8 cellular contexts compared by ENCODE assay signal in the genomic region with DNA sequence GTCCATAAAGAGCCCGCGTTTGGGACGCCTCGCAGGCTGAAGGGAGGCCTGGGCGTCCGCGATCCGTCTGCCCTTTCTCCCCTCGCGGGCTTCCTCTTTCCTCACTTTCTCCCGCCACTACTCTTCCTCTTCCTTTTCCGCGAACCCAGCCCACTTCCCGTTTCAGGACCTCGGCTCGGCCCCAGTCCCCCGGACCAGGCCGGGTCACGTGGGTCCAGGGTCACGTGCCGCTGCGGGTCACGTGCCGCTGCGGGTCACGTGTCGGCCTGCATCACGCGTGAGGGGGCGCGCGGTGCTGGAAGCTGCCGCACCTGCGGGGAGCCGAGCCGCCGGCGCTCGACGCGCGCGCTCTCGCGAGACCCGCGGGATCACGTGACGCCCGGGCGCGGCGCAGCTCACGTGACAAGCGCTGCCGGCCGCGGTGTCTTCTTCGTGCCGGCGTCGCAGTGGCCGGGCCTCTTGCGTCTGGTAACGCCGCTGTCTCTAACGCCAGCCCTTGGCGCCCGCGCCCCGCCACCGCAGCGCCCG. TPM values are rescaled to one million over a fixed set of nuclear protein-coding genes. Genes with fewer than 3 reads are reported as not detected.
DNase-seq lines count a peak whose midpoint lies in the region; ATAC-seq and TF ChIP-seq lines count a peak whose summit lies in the region.

A gene with protein sequence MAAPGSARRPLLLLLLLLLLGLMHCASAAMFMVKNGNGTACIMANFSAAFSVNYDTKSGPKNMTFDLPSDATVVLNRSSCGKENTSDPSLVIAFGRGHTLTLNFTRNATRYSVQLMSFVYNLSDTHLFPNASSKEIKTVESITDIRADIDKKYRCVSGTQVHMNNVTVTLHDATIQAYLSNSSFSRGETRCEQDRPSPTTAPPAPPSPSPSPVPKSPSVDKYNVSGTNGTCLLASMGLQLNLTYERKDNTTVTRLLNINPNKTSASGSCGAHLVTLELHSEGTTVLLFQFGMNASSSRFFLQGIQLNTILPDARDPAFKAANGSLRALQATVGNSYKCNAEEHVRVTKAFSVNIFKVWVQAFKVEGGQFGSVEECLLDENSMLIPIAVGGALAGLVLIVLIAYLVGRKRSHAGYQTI (plus strand): TSS at position 398 of the 528 bp plus-strand sequence. CDS start 196 bp downstream, outside the sequence.

- H3K9ac ChIP-seq in BLaER1 treated with 17β-estradiol and CSF1 and Interleukin-3, amounts not matched to agents 10 nM and 100 nM = peak within 1 kb of the TSS; percentile 93 to 98 (median 96)

- H3K36me3 Mint-ChIP-seq in activated CD4-positive, alpha-beta T cell treated with anti-CD3 and anti-CD28 coated beads, Interleukin-2, amount 10 ng/mL, durations not matched to agents 7 days and 5 days (ENCODE audit: low read depth) = peaks cover 10% of the 10 kb centered on the region

- CTCF ChIA-PET in activated CD4-positive, alpha-beta T cell treated with anti-CD3 and anti-CD28 coated beads, Interleukin-2, amount 10 ng/mL, durations not matched to agents 7 days and 5 days (lab: Charles Lee) = interaction anchor here (0.8 kb wide), 1 partner anchor 354 kb away, joined by 3 read pairs; no protein-coding TSS in a partner anchor

- peaks cover 0 to 19% (median 9%) of the 10 kb centered on the region in 11 experiments; a peak in 11 of 22 replicates for H3K36me3 ChIP-seq in BLaER1 treated with 17β-estradiol and CSF1 and Interleukin-3, amounts not matched to agents 10 nM and 100 nM

- H4K20me1 ChIP-seq in BLaER1 treated with 17β-estradiol and CSF1 and Interleukin-3, amounts not matched to agents 10 nM and 100 nM = peaks cover 33 to 47% (median 39%) of the 10 kb centered on the region in 11 experiments

- H3K4me1 Mint-ChIP-seq in activated CD4-positive, alpha-beta T cell treated with anti-CD3 and anti-CD28 coated beads, Interleukin-2, amount 10 ng/mL, durations not matched to agents 7 days and 5 days = peaks cover 36% of the 10 kb centered on the region

- POLR2A ChIA-PET in activated CD4-positive, alpha-beta T cell treated with anti-CD3 and anti-CD28 coated beads, Interleukin-2, amount 10 ng/mL, durations not matched to agents 7 days and 5 days (lab: Charles Lee) = no interaction called here

- peak; percentile 69 for ATAC-seq in GM19351 (IDR thresholded peaks at IDR 0.05; ENCODE audit: unreplicated experiment)
- peak; percentile 71 for ATAC-seq in HG03520 (IDR thresholded peaks at IDR 0.05; ENCODE audit: unreplicated experiment)
- ATAC-seq in left colon = peak; percentile 94

- H3K4me1 ChIP-seq in BLaER1 treated with 17β-estradiol and CSF1 and Interleukin-3, amounts not matched to agents 10 nM and 100 nM = peaks cover 32 to 54% (median 47%) of the 10 kb centered on the region in 10 experiments

- no peak for TF ChIP-seq CTCF in coronary artery (IDR thresholded peaks at IDR 0.05)

- H3K27ac ChIP-seq in BLaER1 treated with 17β-estradiol and CSF1 and Interleukin-3, amounts not matched to agents 10 nM and 100 nM = peak within 1 kb of the TSS; percentile 89 to 99 (median 95)
- peak within 1 kb of the TSS; percentile 87 to 90 for H3K27ac ChIP-seq in coronary artery

- intact Hi-C loops in left colon (cut with DNase I, micrococcal nuclease) = no loop called here

- H3K9me3 Mint-ChIP-seq in activated CD4-positive, alpha-beta T cell treated with anti-CD3 and anti-CD28 coated beads, Interleukin-2, amount 10 ng/mL, durations not matched to agents 7 days and 5 days = no peaks in the 10 kb centered on the region

- peaks cover 11 to 28% (median 23%) of the 10 kb centered on the region in 11 experiments for H3K27me3 ChIP-seq in BLaER1 treated with 17β-estradiol and CSF1 and Interleukin-3, amounts not matched to agents 10 nM and 100 nM

- DNase-seq in NCI-H69 (lab: John Stamatoyannopoulos, UW) (peak; percentile 100), coronary artery (ENCODE audit: low spot score) (peak; percentile 98), left colon (peak; percentile 96 to 99)
- DNase-seq in activated CD4-positive, alpha-beta T cell treated with anti-CD3 and anti-CD28 coated beads, Interleukin-2, amount 10 ng/mL, durations not matched to agents 7 days and 5 days = peak; percentile 98
- peak; percentile 98 to 100 for DNase-seq in stimulated activated CD4-positive, alpha-beta T cell treated with anti-CD3 and anti-CD28 coated beads, Interleukin-1b, Interleukin-23, amount 100 ng/mL, for 4 hours (ENCODE audit: low read depth in 2 of 2)

- H3K9me3 ChIP-seq in BLaER1 treated with 17β-estradiol and CSF1 and Interleukin-3, amounts not matched to agents 10 nM and 100 nM (replicated peaks in 1 of 11) = peaks cover 0 to 4% (median 0%) of the 10 kb centered on the region in 11 experiments; a peak in 1 of 22 replicates

- H3K4me3 ChIP-seq in BLaER1 treated with 17β-estradiol and CSF1 and Interleukin-3, amounts not matched to agents 10 nM and 100 nM = peak within 1 kb of the TSS; percentile 80 to 95 (median 88)
- peak within 1 kb of the TSS; percentile 88 for H3K4me3 ChIP-seq in coronary artery

- H3K4me3 Mint-ChIP-seq in activated CD4-positive, alpha-beta T cell treated with anti-CD3 and anti-CD28 coated beads, Interleukin-2, amount 10 ng/mL, durations not matched to agents 7 days and 5 days = peak within 1 kb of the TSS; percentile 96

- peak within 1 kb of the TSS; percentile 89 to 98 (median 96) for H3K4me2 ChIP-seq in BLaER1 treated with 17β-estradiol and CSF1 and Interleukin-3, amounts not matched to agents 10 nM and 100 nM

- H3K27ac Mint-ChIP-seq in activated CD4-positive, alpha-beta T cell treated with anti-CD3 and anti-CD28 coated beads, Interleukin-2, amount 10 ng/mL, durations not matched to agents 7 days and 5 days = peak within 1 kb of the TSS; percentile 98

- peaks cover 28% of the 10 kb centered on the region for H3K27me3 Mint-ChIP-seq in activated CD4-positive, alpha-beta T cell treated with anti-CD3 and anti-CD28 coated beads, Interleukin-2, amount 10 ng/mL, durations not matched to agents 7 days and 5 days

RNA-seq across cellular contexts. Expression of the gene that starts here (rescaled TPM):
- total RNA-seq in activated CD4-positive, alpha-beta T cell treated with anti-CD3 and anti-CD28 coated beads, Interleukin-2, amount 10 ng/mL, durations not matched to agents 7 days and 5 days = 10 to 100 TPM; 84.1 to 91.6 TPM
- 100 to 1,000 TPM; 203 to 216 TPM for total RNA-seq in left colon

Comparison
In these comparisons a context has a peak if more than half of its experiments do, and no peak if none do; other contexts are left out.
1. Peak in every context shown above with its lines: DNase-seq, ATAC-seq, H3K4me3 ChIP-seq and H3K27ac ChIP-seq.